ENCODE assay signal across 1 cellular context in genomic region chr20:31949877-31950646, GRCh38.
TF ChIP-seq lines count a peak whose summit lies in the region.

No MANE protein-coding gene starts in this region.

TF ChIP-seq in H1, 55 proteins besides CTCF, POLR2A, EP300 and RAD21:
- no peak for TF ChIP-seq MAFK (IDR thresholded peaks at IDR 0.05; ENCODE audit: low read depth, low read length)
- TF ChIP-seq CHD2 (IDR thresholded peaks at IDR 0.05; ENCODE audit: low read length): no peak
- TF ChIP-seq SP1 (IDR thresholded peaks at IDR 0.05; ENCODE audit: low read depth, low read length): no peak
